Comparison of ENCODE assay signal across 16 cellular contexts in genomic region chr13:102240110-102240509, GRCh38.
A peak's percentile ranks its signal among the peaks of the same experiment; 100 is the strongest.
DNase-seq lines count a peak whose midpoint lies in the region; ATAC-seq and TF ChIP-seq lines count a peak whose summit lies in the region.
"Had no signal": no experiment of that assay in that cellular context is flagged by ENCODE, and none has a peak within 500 bp of the region (broad histone marks: within the 10 kb centered on the region; RNA-seq: fewer than 3 reads in every experiment).

No MANE protein-coding gene starts in this region.

- no peak overlapping the region for H2AFZ ChIP-seq in SK-N-SH (ENCODE audit: low read depth)

- peaks cover 0 to 37% of the 10 kb centered on the region in 2 experiments; a peak in 2 of 4 replicates for H3K4me1 ChIP-seq in SK-N-SH (ENCODE audit: control insufficient read depth in 1 of 2, insufficient read depth in 2 of 2, low read depth in 1 of 2, low read length in 1 of 2)
- H3K4me1 ChIP-seq: BLaER1 treated with 17β-estradiol and CSF1 and Interleukin-3, amounts not matched to agents 10 nM and 100 nM; Caco-2 had no signal

- in situ Hi-C loops in G401 (cut with HindIII; ENCODE audit: low sequenced_read_pairs) = no loop called here

- no peak overlapping the region for H3K9ac ChIP-seq in SK-N-SH
- H3K9ac ChIP-seq: BLaER1 treated with 17β-estradiol and CSF1 and Interleukin-3, amounts not matched to agents 10 nM and 100 nM had no signal

- TF ChIP-seq EP300 in SK-N-SH (IDR thresholded peaks at IDR 0.05; ENCODE audit: borderline replicate concordance in 1 of 2, low read depth in 1 of 2, low read length in 1 of 2) = peak in 1 of 2 experiments; percentile 91; a peak in 2 of 4 replicates

- no peaks in the 10 kb centered on the region for H4K20me1 ChIP-seq in SK-N-SH (ENCODE audit: insufficient read depth)
- H4K20me1 ChIP-seq: BLaER1 treated with 17β-estradiol and CSF1 and Interleukin-3, amounts not matched to agents 10 nM and 100 nM had no signal

- H3K36me3 ChIP-seq in SK-N-SH (replicated peaks in 1 of 2; ENCODE audit: control insufficient read depth in 1 of 2, insufficient read depth in 2 of 2, low read length in 1 of 2) = no peaks in the 10 kb centered on the region
- H3K36me3 ChIP-seq: BLaER1 treated with 17β-estradiol and CSF1 and Interleukin-3, amounts not matched to agents 10 nM and 100 nM had no signal

- no peak for TF ChIP-seq RAD21 in SK-N-SH (IDR thresholded peaks at IDR 0.05; ENCODE audit: low read length)

- no peaks in the 10 kb centered on the region for H3K27me3 ChIP-seq in SK-N-SH (ENCODE audit: insufficient read depth)
- H3K27me3 ChIP-seq: BLaER1 treated with 17β-estradiol and CSF1 and Interleukin-3, amounts not matched to agents 10 nM and 100 nM had no signal

- H3K9me3 ChIP-seq in SK-N-SH = no peaks in the 10 kb centered on the region
- H3K9me3 ChIP-seq: BLaER1 treated with 17β-estradiol and CSF1 and Interleukin-3, amounts not matched to agents 10 nM and 100 nM; Caco-2 had no signal

- ATAC-seq in HG02759 (IDR thresholded peaks at IDR 0.05; ENCODE audit: unreplicated experiment) = no peak
- no peak for ATAC-seq in GM21619 (IDR thresholded peaks at IDR 0.05; ENCODE audit: unreplicated experiment)
- ATAC-seq: CD8-positive, alpha-beta T cell; GM12878 had no signal

- peak overlapping the region in 1 of 2 experiments; percentile 90; a peak in 2 of 4 replicates for H3K27ac ChIP-seq in SK-N-SH (ENCODE audit: low read depth in 2 of 2, low read length in 1 of 2)
- H3K27ac ChIP-seq: BLaER1 treated with 17β-estradiol and CSF1 and Interleukin-3, amounts not matched to agents 10 nM and 100 nM; C4-2B had no signal

- H3K4me3 ChIP-seq in SK-N-SH (ENCODE audit: low read depth in 2 of 2, low read length in 1 of 2) = no peak overlapping the region
- H3K4me3 ChIP-seq: BLaER1 treated with 17β-estradiol and CSF1 and Interleukin-3, amounts not matched to agents 10 nM and 100 nM; GM12878 had no signal

- TF ChIP-seq CTCF in SK-N-SH (IDR thresholded peaks at IDR 0.05) = no peak

- H3K4me2 ChIP-seq in SK-N-SH = no peak overlapping the region
- H3K4me2 ChIP-seq: BLaER1 treated with 17β-estradiol and CSF1 and Interleukin-3, amounts not matched to agents 10 nM and 100 nM had no signal

- WGBS in SK-N-SH (ENCODE audit: low lambda C conversion rate) = 17% methylated on average over 3 of the region's 3 CpGs

- H3K9me2 ChIP-seq in SK-N-SH = no peaks in the 10 kb centered on the region

- DNase-seq in G401 (ENCODE audit: low spot score) (peak; percentile 51), SK-N-SH (peak; percentile 10), superior temporal gyrus (ENCODE audit: extremely low spot score) (peak; percentile 49)
- DNase-seq: 8988T; ACHN; Caco-2; Calu3; CD4-positive, alpha-beta T cell; CD8-positive, alpha-beta T cell; DMS79 treated with DMSO at 0.1 percent for 48 hours; GDM1 had no signal

- H3F3A ChIP-seq in SK-N-SH (replicated peaks; ENCODE audit: insufficient read depth) = no peaks in the 10 kb centered on the region

- CTCF ChIA-PET in SK-N-SH (lab: Yijun Ruan, JAX) = interaction anchor here (1.0 kb wide), 1 partner anchor 14 kb away, joined by 3 read pairs; no protein-coding TSS in a partner anchor

- POLR2A ChIA-PET in SK-N-SH (lab: Yijun Ruan, JAX) = no interaction called here

- no peaks in the 10 kb centered on the region for H3K79me2 ChIP-seq in SK-N-SH (ENCODE audit: insufficient read depth)

TF ChIP-seq in SK-N-SH, 30 proteins besides CTCF, POLR2A, EP300 and RAD21:
- no peak for TF ChIP-seq ZBTB33 (IDR thresholded peaks at IDR 0.05; ENCODE audit: borderline replicate concordance, low read depth)
- TF ChIP-seq TAF1 (IDR thresholded peaks at IDR 0.05; ENCODE audit: borderline replicate concordance, low read depth, low read length) = no peak
- peak; percentile 90 for TF ChIP-seq RCOR1 (IDR thresholded peaks at IDR 0.05; ENCODE audit: low read length)
- TF ChIP-seq MXI1 (IDR thresholded peaks at IDR 0.05; ENCODE audit: low read depth, low read length) = peak; percentile 56; the same call in 1 of the 2 replicates
- no peak for TF ChIP-seq IRF3 (IDR thresholded peaks at IDR 0.05; ENCODE audit: low read depth, low read length)
- peak; percentile 72 for TF ChIP-seq GATA2 (CRISPR knock-in tag; IDR thresholded peaks at IDR 0.05)
- TF ChIP-seq JUND (IDR thresholded peaks at IDR 0.05) = no peak
- no peak for TF ChIP-seq REST (IDR thresholded peaks at IDR 0.05; ENCODE audit: low read depth, low read length)
- TF ChIP-seq NRF1 (IDR thresholded peaks at IDR 0.05; ENCODE audit: low read depth, low read length) = no peak
- 0 out of 2 replicates have a peak, but pooled peaks have one; percentile 16 for TF ChIP-seq TCF12 (IDR thresholded peaks at IDR 0.05)
- TF ChIP-seq SMC3 (IDR thresholded peaks at IDR 0.05; ENCODE audit: low read depth, low read length) = no peak
- TF ChIP-seq GABPA (IDR thresholded peaks at IDR 0.05; ENCODE audit: low read depth) = no peak
- TF ChIP-seq ELF1 (IDR thresholded peaks at IDR 0.05) = no peak
- no peak for TF ChIP-seq FOXM1 (IDR thresholded peaks at IDR 0.05; ENCODE audit: low read depth)
- TF ChIP-seq PBX3 (IDR thresholded peaks at IDR 0.05) = no peak
- TF ChIP-seq RFX5 (IDR thresholded peaks at IDR 0.05; ENCODE audit: low read length) = no peak
- no peak for TF ChIP-seq FOSL2 (IDR thresholded peaks at IDR 0.05; ENCODE audit: borderline replicate concordance, low read depth)
